Comparison of ENCODE assay signal across 1 cellular context in the genomic region with DNA sequence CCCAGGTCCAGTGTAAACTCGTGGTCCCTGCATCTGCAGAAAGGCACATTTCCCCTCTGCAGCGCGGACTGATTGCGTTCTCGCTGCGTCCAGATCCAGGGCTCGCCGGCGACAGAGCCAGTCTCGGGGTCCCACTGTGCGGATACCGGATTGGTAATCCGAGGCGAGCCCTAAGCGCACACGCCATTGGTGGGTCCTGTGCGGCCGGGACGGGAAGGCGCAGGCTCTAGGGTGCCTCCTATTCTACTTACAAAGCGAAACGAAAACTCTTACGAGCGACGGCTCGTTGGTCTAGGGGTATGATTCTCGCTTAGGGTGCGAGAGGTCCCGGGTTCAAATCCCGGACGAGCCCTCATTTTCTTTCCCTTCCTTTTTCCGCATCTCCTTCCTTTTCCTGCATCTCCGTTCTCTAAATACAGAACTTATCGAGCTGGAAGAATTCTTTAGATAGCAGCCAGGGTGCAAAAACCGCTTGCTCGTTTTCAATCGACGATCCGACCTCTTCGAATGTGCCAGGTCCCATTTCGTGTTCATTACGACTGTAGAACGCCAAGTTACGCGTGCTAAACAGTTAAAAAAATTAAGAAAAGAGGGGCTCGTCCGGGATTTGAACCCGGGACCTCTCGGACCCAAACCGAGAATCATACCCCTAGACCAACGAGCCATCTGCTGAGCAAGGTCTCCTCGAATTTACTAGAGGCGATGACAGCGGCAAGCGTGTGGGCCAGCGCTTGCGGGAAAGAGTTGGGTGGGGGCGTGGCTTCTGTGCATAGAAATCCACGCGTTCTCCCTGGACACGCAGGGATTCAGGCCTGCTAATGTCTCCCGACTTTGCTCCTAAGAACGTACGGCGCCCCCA.
TF ChIP-seq lines count a peak whose summit lies in the region.

No MANE protein-coding gene starts in this region.

TF ChIP-seq in WTC11, 78 proteins besides CTCF, POLR2A, EP300 and RAD21 (continued from another document):
- TF ChIP-seq, protein P1, sequence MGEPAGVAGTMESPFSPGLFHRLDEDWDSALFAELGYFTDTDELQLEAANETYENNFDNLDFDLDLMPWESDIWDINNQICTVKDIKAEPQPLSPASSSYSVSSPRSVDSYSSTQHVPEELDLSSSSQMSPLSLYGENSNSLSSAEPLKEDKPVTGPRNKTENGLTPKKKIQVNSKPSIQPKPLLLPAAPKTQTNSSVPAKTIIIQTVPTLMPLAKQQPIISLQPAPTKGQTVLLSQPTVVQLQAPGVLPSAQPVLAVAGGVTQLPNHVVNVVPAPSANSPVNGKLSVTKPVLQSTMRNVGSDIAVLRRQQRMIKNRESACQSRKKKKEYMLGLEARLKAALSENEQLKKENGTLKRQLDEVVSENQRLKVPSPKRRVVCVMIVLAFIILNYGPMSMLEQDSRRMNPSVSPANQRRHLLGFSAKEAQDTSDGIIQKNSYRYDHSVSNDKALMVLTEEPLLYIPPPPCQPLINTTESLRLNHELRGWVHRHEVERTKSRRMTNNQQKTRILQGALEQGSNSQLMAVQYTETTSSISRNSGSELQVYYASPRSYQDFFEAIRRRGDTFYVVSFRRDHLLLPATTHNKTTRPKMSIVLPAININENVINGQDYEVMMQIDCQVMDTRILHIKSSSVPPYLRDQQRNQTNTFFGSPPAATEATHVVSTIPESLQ (CRISPR knock-in tag; IDR thresholded peaks at IDR 0.05) = no peak
- TF ChIP-seq CREM (CRISPR knock-in tag; IDR thresholded peaks at IDR 0.05) = peak; percentile 79
- TF ChIP-seq, protein P2, sequence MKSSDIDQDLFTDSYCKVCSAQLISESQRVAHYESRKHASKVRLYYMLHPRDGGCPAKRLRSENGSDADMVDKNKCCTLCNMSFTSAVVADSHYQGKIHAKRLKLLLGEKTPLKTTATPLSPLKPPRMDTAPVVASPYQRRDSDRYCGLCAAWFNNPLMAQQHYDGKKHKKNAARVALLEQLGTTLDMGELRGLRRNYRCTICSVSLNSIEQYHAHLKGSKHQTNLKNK (CRISPR knock-in tag; IDR thresholded peaks at IDR 0.05) = no peak
- no peak; the same call in 1 of the 2 replicates for TF ChIP-seq ZBTB21 (CRISPR knock-in tag; IDR thresholded peaks at IDR 0.05; ENCODE audit: borderline replicate concordance)
- no peak; the same call in 1 of the 2 replicates for TF ChIP-seq EMX1 (CRISPR knock-in tag; IDR thresholded peaks at IDR 0.05)
